ENCODE assay signal across 20 cellular contexts in genomic region chr7:75687246-75688088, GRCh38. TPM values are rescaled to one million over a fixed set of nuclear protein-coding genes. Genes with fewer than 3 reads are reported as not detected.
A peak's percentile ranks its signal among the peaks of the same experiment; 100 is the strongest.
DNase-seq lines count a peak whose midpoint lies in the region; ATAC-seq, FAIRE-seq and TF ChIP-seq lines count a peak whose summit lies in the region.
"Had no signal": no experiment of that assay in that cellular context is flagged by ENCODE, and none has a peak within 500 bp of the region (broad histone marks: within the 10 kb centered on the region; RNA-seq: fewer than 3 reads in every experiment).

No MANE protein-coding gene starts in this region.

- H3K27ac Mint-ChIP-seq in CD14-positive monocyte: peak overlapping the region in 4 of 7 donors; percentile 11 to 63 (median 33)
- H3K27ac Mint-ChIP-seq: activated T-cell treated with anti-CD3 and anti-CD28 coated beads, Interleukin-2, amount 50 U/mL, for 24 hours; CD4-positive, alpha-beta memory T cell; dendritic cell treated with granulocyte-macrophage colony-stimulating factor and Interleukin-4, amounts not matched to agents 40 ng/mL and 50 ng/mL, for 4 days had no signal

- ATAC-seq in GM12878 (no peak), HG02642 (IDR thresholded peaks at IDR 0.05; ENCODE audit: poor library complexity, unreplicated experiment) (no peak), GM18519 (IDR thresholded peaks at IDR 0.05; ENCODE audit: low FRiP score, unreplicated experiment) (no peak)
- ATAC-seq: HCT116 had no signal

- no peak overlapping the region for H2AFZ ChIP-seq in GM12878 (ENCODE audit: control insufficient read depth, low read depth, low read length)
- H2AFZ ChIP-seq: PC-9 had no signal

- intact Hi-C loops in CD14-positive monocyte (cut with micrococcal nuclease) (no loop called here), GM12878 (cut with micrococcal nuclease; ENCODE audit: unreplicated experiment) (no loop called here), sigmoid colon (cut with DNase I) (no loop called here), vagina (cut with DNase I) (no loop called here)

- WGBS in GM12878 (ENCODE audit: insufficient coverage, insufficient replicate concordance, low lambda C conversion rate, missing lambda C conversion rate): 82% methylated on average over 11 of the region's 12 CpGs
- WGBS in sigmoid colon, 2 donors: 93 to 97% methylated on average over 12 of the region's 12 CpGs

- no peaks in the 10 kb centered on the region for H3K79me2 ChIP-seq in GM12878 (ENCODE audit: control insufficient read depth, insufficient read depth, low read length)

- TF ChIP-seq CTCF in CD14-positive monocyte (IDR thresholded peaks at IDR 0.05): no peak
- no peak for TF ChIP-seq CTCF in GM12878 (IDR thresholded peaks at IDR 0.05 in 2 of 3, conservative IDR thresholded peaks at IDR 0.05 in 1 of 3; ENCODE audit: control insufficient read depth in 2 of 3, extremely low read depth in 1 of 3, insufficient read depth in 1 of 3, low read depth in 3 of 3, low read length in 3 of 3)
- no peak for TF ChIP-seq CTCF in sigmoid colon (IDR thresholded peaks at IDR 0.05)
- TF ChIP-seq CTCF in vagina (IDR thresholded peaks at IDR 0.05): no peak

- H3K4me3 ChIP-seq in GM12878: no peak overlapping the region
- no peak overlapping the region for H3K4me3 ChIP-seq in sigmoid colon
- H3K4me3 ChIP-seq in vagina: no peak overlapping the region
- H3K4me3 ChIP-seq: PC-9, right atrium auricular region, stomach had no signal

- peaks cover 0 to 4% of the 10 kb centered on the region in 2 donors for H3K36me3 Mint-ChIP-seq in CD14-positive monocyte
- H3K36me3 Mint-ChIP-seq: CD4-positive, alpha-beta memory T cell had no signal

- CTCF ChIA-PET in GM12878 (lab: Yijun Ruan, JAX): interaction anchor here (1.7 kb wide), 1 partner anchor 75 kb away, joined by 4 read pairs; no protein-coding TSS in a partner anchor

- no peak overlapping the region for H3K9ac ChIP-seq in GM12878 (ENCODE audit: control insufficient read depth, insufficient read depth, low read length)

- H3K36me3 ChIP-seq in GM12878 (ENCODE audit: control insufficient read depth in 2 of 2, insufficient read depth in 2 of 2, low read length in 1 of 2) (no peaks in the 10 kb centered on the region), sigmoid colon (no peaks in the 10 kb centered on the region), vagina (no peaks in the 10 kb centered on the region)
- H3K36me3 ChIP-seq: right atrium auricular region, stomach had no signal

- POLR2A ChIA-PET in GM12878 (lab: Charles Lee): no interaction called here

- FAIRE-seq in GM12878 (lab: Jason Lieb, UNC): no peak
- FAIRE-seq: TTC549 had no signal

- peak overlapping the region; percentile 33; the same call in 1 of the 2 replicates for H3K4me2 ChIP-seq in GM12878 (ENCODE audit: control insufficient read depth, insufficient read depth)
- H3K4me2 ChIP-seq: PC-9 had no signal

- H4K20me1 ChIP-seq in GM12878 (ENCODE audit: control insufficient read depth, insufficient read depth): no peaks in the 10 kb centered on the region

- BruUV-seq in GM12878 (replicated peaks; lab: Mats Ljungman, UMichigan): no TSS peak

- peaks cover 3% of the 10 kb centered on the region for H3K4me1 Mint-ChIP-seq in CD14-positive monocyte
- H3K4me1 Mint-ChIP-seq: CD4-positive, alpha-beta memory T cell had no signal

- RAD21 ChIA-PET in GM12878 (lab: Charles Lee; ENCODE audit: unreplicated experiment): interaction anchor here (1.3 kb wide), 1 partner anchor 75 kb away, joined by 5 read pairs; no protein-coding TSS in a partner anchor

- peaks cover 14% of the 10 kb centered on the region for H3K4me1 ChIP-seq in GM12878 (ENCODE audit: control insufficient read depth, insufficient read depth, low read length)
- no peaks in the 10 kb centered on the region for H3K4me1 ChIP-seq in sigmoid colon
- peaks cover 13% of the 10 kb centered on the region for H3K4me1 ChIP-seq in vagina

- H3K9me3 Mint-ChIP-seq in CD14-positive monocyte: no peaks in the 10 kb centered on the region
- H3K9me3 Mint-ChIP-seq: activated T-cell treated with anti-CD3 and anti-CD28 coated beads, Interleukin-2, amount 50 U/mL, for 24 hours; CD4-positive, alpha-beta memory T cell; dendritic cell treated with granulocyte-macrophage colony-stimulating factor and Interleukin-4, amounts not matched to agents 40 ng/mL and 50 ng/mL, for 4 days had no signal

- peaks cover 0 to 5% (median 2%) of the 10 kb centered on the region in 3 donors for H3K27me3 Mint-ChIP-seq in CD14-positive monocyte (ENCODE audit: low read depth in 3 of 3)
- H3K27me3 Mint-ChIP-seq: dendritic cell treated with granulocyte-macrophage colony-stimulating factor and Interleukin-4, amounts not matched to agents 40 ng/mL and 50 ng/mL, for 4 days had no signal

- DNase-seq in CD14-positive monocyte (ENCODE audit: low spot score) (no peak), GM12878 (ENCODE audit: low read depth, low spot score) (no peak), medulla oblongata (ENCODE audit: extremely low spot score) (peak; percentile 62), sigmoid colon (peak; percentile 37), vagina (ENCODE audit: extremely low spot score in 2 of 2) (no peak)
- DNase-seq: activated T-cell treated with anti-CD3 and anti-CD28 coated beads, Interleukin-2, amount 50 U/mL, for 24 hours; CD4-positive, alpha-beta memory T cell; GDM1; KBM-7; NCI-H748 treated with DMSO at 0.1 percent for 48 hours; occipital lobe; PC-9; stimulated activated CD4-positive, alpha-beta T cell treated with anti-CD3 and anti-CD28 coated beads, Interleukin-4, amount 100 ng/mL, for 4 hours; stomach had no signal

- no peak for TF ChIP-seq RAD21 in GM12878 (IDR thresholded peaks at IDR 0.05; ENCODE audit: insufficient read depth, low read depth, low read length)

- in situ Hi-C loops in GM12878 (cut with MboI): no loop called here

- no peak for TF ChIP-seq EP300 in GM12878 (IDR thresholded peaks at IDR 0.05; ENCODE audit: borderline replicate concordance in 1 of 2, control insufficient read depth in 1 of 2, low read depth in 2 of 2, low read length in 2 of 2)
- no peak for TF ChIP-seq EP300 in sigmoid colon (IDR thresholded peaks at IDR 0.05)

- TF ChIP-seq POLR2A in GM12878 (IDR thresholded peaks at IDR 0.05; ENCODE audit: low read depth, low read length): no peak
- no peak for TF ChIP-seq POLR2A in sigmoid colon (IDR thresholded peaks at IDR 0.05)
- TF ChIP-seq POLR2A in vagina (IDR thresholded peaks at IDR 0.05): no peak

- SMC1A ChIA-PET in GM12878 (lab: Charles Lee; ENCODE audit: uncharacterized antibody, unreplicated experiment): no interaction called here

- H3K27me3 ChIP-seq in GM12878 (replicated peaks in 1 of 2; ENCODE audit: control insufficient read depth in 2 of 2, insufficient read depth in 2 of 2, low read length in 1 of 2) (no peaks in the 10 kb centered on the region), sigmoid colon (peaks cover 0 to 5% (median 0%) of the 10 kb centered on the region in 3 donors), vagina (no peaks in the 10 kb centered on the region)
- H3K27me3 ChIP-seq: right atrium auricular region, stomach had no signal

- H3K9me3 ChIP-seq in GM12878 (replicated peaks; ENCODE audit: control insufficient read depth, insufficient read depth, low read length) (no peaks in the 10 kb centered on the region), sigmoid colon (no peaks in the 10 kb centered on the region), vagina (no peaks in the 10 kb centered on the region)
- H3K9me3 ChIP-seq: right atrium auricular region, stomach had no signal

- no peak overlapping the region for H3K4me3 Mint-ChIP-seq in CD14-positive monocyte
- H3K4me3 Mint-ChIP-seq: activated T-cell treated with anti-CD3 and anti-CD28 coated beads, Interleukin-2, amount 50 U/mL, for 24 hours; CD4-positive, alpha-beta memory T cell; dendritic cell treated with granulocyte-macrophage colony-stimulating factor and Interleukin-4, amounts not matched to agents 40 ng/mL and 50 ng/mL, for 4 days had no signal

- no peak overlapping the region for H3K27ac ChIP-seq in GM12878 (ENCODE audit: control insufficient read depth, insufficient read depth)
- H3K27ac ChIP-seq in sigmoid colon: no peak overlapping the region
- no peak overlapping the region for H3K27ac ChIP-seq in vagina
- H3K27ac ChIP-seq: PC-9, right atrium auricular region, stomach had no signal

TF ChIP-seq in GM12878, 131 proteins besides CTCF, POLR2A, EP300 and RAD21 (continues in another document):
- TF ChIP-seq TCF7 (IDR thresholded peaks at IDR 0.05; ENCODE audit: borderline replicate concordance) (no peak), USF2 (IDR thresholded peaks at IDR 0.05; ENCODE audit: borderline replicate concordance, low read depth, low read length) (no peak), ATF3 (IDR thresholded peaks at IDR 0.05; ENCODE audit: borderline replicate concordance, extremely low read depth, low read depth, low read length) (no peak)

RNA-seq across cellular contexts. Expression of gene HIP1, which starts 51.3 kb away (rescaled TPM):
- polyA plus RNA-seq in CD14-positive monocyte (1 to 10 TPM; 4.3 to 5.3 TPM), GM12878 (2011; rRNA removed) (1.8 and 2.5 TPM in 2 replicates), GM12878 (2014; fragmentation: Illumina TruSeq; extraction: Trizol) (5.1 and 6.0 TPM in 2 replicates), GM12878 (2014; fragmentation: Nextera tagmentation; extraction: Ambion mirVana) (1 to 10 TPM; 1.2 to 1.5 TPM), GM12878 (2014; rRNA removed) (4.7 and 6.0 TPM in 2 replicates), GM12878 (2016; fragmentation: Nextera tagmentation; extraction: Ambion mirVana) (1 to 10 TPM; 1.2 to 2.4 TPM), sigmoid colon (1 to 10 TPM; 1.2 to 4.6 (median 1.4) TPM)
- 7.2 and 8.1 TPM in 2 replicates for total RNA-seq in GM12878 (2013; cell fraction: nucleolus; rRNA removed)
- total RNA-seq in GM12878 (2014; rRNA removed) (4.0 and 5.0 TPM in 2 replicates), GM12878 (2014; rRNA removed; fragmentation: Illumina TruSeq; extraction: Trizol) (3.9 and 4.2 TPM in 2 replicates), GM12878 (2021) (6.6 and 9.7 TPM in 2 replicates), sigmoid colon (10 to 100 TPM in 1 of 4 donors, 1 to 10 TPM in 3; 7.2 to 11.9 (median 8.6) TPM), vagina (17.7 TPM)
- 0.84 TPM for polyA plus RNA-seq in GM12878 (2011; ENCODE audit: low read depth)
- 2.4 and 3.0 TPM in 2 replicates for polyA plus RNA-seq in GM12878 (2011; cell fraction: cytosol; rRNA removed)
- 1.5 and 1.9 TPM in 2 replicates for polyA plus RNA-seq in GM12878 (2011; cell fraction: nucleus; rRNA removed)
- 1.7 and 2.3 TPM in 2 replicates for polyA plus RNA-seq in GM12878 (2012)
- polyA minus RNA-seq in GM12878 (2011; rRNA and poly(A)+ RNA removed): 5.0 and 5.9 TPM in 2 replicates
- polyA minus RNA-seq in GM12878 (2011; cell fraction: cytosol; rRNA and poly(A)+ RNA removed): 1.7 and 2.5 TPM in 2 replicates
- polyA minus RNA-seq in GM12878 (2011; cell fraction: nucleus; rRNA and poly(A)+ RNA removed): 2.2 and 3.9 TPM in 2 replicates

Comparison
In these comparisons a context has a peak if more than half of its experiments do, and no peak if none do; other contexts are left out.
1. DNase-seq: peak in medulla oblongata (single experiment) and sigmoid colon (single experiment); none in CD14-positive monocyte (single experiment), GM12878 (single experiment) and vagina (0 of 2).